ENCODE assay signal across 13 cellular contexts in genomic region chr11:103536335-103536722, GRCh38.
DNase-seq lines count a peak whose midpoint lies in the region; ATAC-seq and TF ChIP-seq lines count a peak whose summit lies in the region.
"Had no signal": no experiment of that assay in that cellular context is flagged by ENCODE, and none has a peak within 500 bp of the region (broad histone marks: within the 10 kb centered on the region; RNA-seq: fewer than 3 reads in every experiment).

No MANE protein-coding gene starts in this region.

- DNase-seq in GM23338 (ENCODE audit: low spot score): no peak
- peak; percentile 25 for DNase-seq in SK-N-DZ (ENCODE audit: low spot score)
- peak; percentile 29 for DNase-seq in left cardiac atrium
- no peak for DNase-seq in sciatic nerve (ENCODE audit: low spot score)
- DNase-seq in RPMI8226: no peak
- DNase-seq in NK-92 (lab: John Stamatoyannopoulos, UW; ENCODE audit: unreplicated experiment): no peak
- no peak for DNase-seq in stimulated activated CD4-positive, alpha-beta T cell treated with anti-CD3 and anti-CD28 coated beads, Interleukin-4, amount 100 ng/mL, for 4 hours
- no peak for DNase-seq in GF-D8 (lab: John Stamatoyannopoulos, UW)
- DNase-seq: central memory CD4-positive, alpha-beta T cell; foreskin fibroblast; Kasumi-1; natural killer cell; T-cell had no signal

- no peaks in the 10 kb centered on the region for H3K27me3 Mint-ChIP-seq in GM23338 (ENCODE audit: insufficient read depth, low read depth, poor library complexity)

- H3K27ac Mint-ChIP-seq in GM23338: no peak overlapping the region; the same call in 1 of the 2 replicates
- H3K27ac Mint-ChIP-seq: natural killer cell, T-cell had no signal

- H3K4me1 ChIP-seq in GM23338 (ENCODE audit: insufficient read depth): peaks cover 6% of the 10 kb centered on the region; the same call in 1 of the 2 replicates

- no peak overlapping the region for H3K4me2 ChIP-seq in GM23338

- H3K4me3 Mint-ChIP-seq in GM23338: no peak overlapping the region
- H3K4me3 Mint-ChIP-seq: natural killer cell, T-cell had no signal

- peaks cover 10% of the 10 kb centered on the region; the same call in 2 of the 3 replicates for H3K9me3 Mint-ChIP-seq in GM23338

- no peaks in the 10 kb centered on the region for H4K20me1 ChIP-seq in GM23338 (replicated peaks; ENCODE audit: insufficient read depth)

- H3K36me3 Mint-ChIP-seq in GM23338 (ENCODE audit: low read depth): peaks cover 6% of the 10 kb centered on the region; the same call in 1 of the 3 replicates
- H3K36me3 Mint-ChIP-seq: natural killer cell, T-cell had no signal

- H2AFZ ChIP-seq in GM23338: peak overlapping the region; percentile 92

- TF ChIP-seq CTCF in GM23338 (conservative IDR thresholded peaks at IDR 0.05; ENCODE audit: low read depth in 2 of 2): no peak

- H3K27ac ChIP-seq in GM23338 (ENCODE audit: low read depth): no peak overlapping the region

- intact Hi-C loops in left cardiac atrium (cut with DNase I): no loop called here
- intact Hi-C loops in sciatic nerve (cut with DNase I): no loop called here

- H3K4me3 ChIP-seq in GM23338: no peak overlapping the region

- no peaks in the 10 kb centered on the region for H3K27me3 ChIP-seq in GM23338 (ENCODE audit: insufficient read depth)

- H3K79me2 ChIP-seq in GM23338 (replicated peaks; ENCODE audit: insufficient read depth): no peaks in the 10 kb centered on the region

- no peaks in the 10 kb centered on the region for H3K36me3 ChIP-seq in GM23338 (ENCODE audit: insufficient read depth)

- H3K4me1 Mint-ChIP-seq in GM23338: peaks cover 14% of the 10 kb centered on the region
- H3K4me1 Mint-ChIP-seq: natural killer cell, T-cell had no signal

- H3K9me2 ChIP-seq in GM23338 (ENCODE audit: insufficient read depth): no peaks in the 10 kb centered on the region

- ATAC-seq in GM23338 (peak; percentile 55), left cardiac atrium (peak; percentile 75 to 79), sciatic nerve (peak; percentile 63)
- ATAC-seq: natural killer cell, T-cell had no signal

- H3F3A ChIP-seq in GM23338 (replicated peaks; ENCODE audit: low read depth): no peaks in the 10 kb centered on the region

TF ChIP-seq in GM23338, 12 proteins besides CTCF, POLR2A, EP300 and RAD21:
- TF ChIP-seq ZNF331 (CRISPR knock-in tag; IDR thresholded peaks at IDR 0.05; ENCODE audit: low read depth) (no peak), CREB1 (CRISPR knock-in tag; IDR thresholded peaks at IDR 0.05; ENCODE audit: low read depth) (no peak), STAT1 (IDR thresholded peaks at IDR 0.05; ENCODE audit: unreplicated experiment) (no peak), NANOG (IDR thresholded peaks at IDR 0.05; ENCODE audit: borderline replicate concordance) (no peak), EZH2phosphoT487 (IDR thresholded peaks at IDR 0.05; ENCODE audit: unreplicated experiment) (no peak), EZH2 (IDR thresholded peaks at IDR 0.05; ENCODE audit: low read depth, unreplicated experiment) (no peak), REST (IDR thresholded peaks at IDR 0.05; ENCODE audit: unreplicated experiment) (no peak), ZNF114 (CRISPR knock-in tag; IDR thresholded peaks at IDR 0.05) (no peak), POLR2AphosphoS5 (IDR thresholded peaks at IDR 0.05; ENCODE audit: low read depth) (no peak), JUNB (IDR thresholded peaks at IDR 0.05; ENCODE audit: unreplicated experiment) (no peak)
- TF ChIP-seq, protein P1, sequence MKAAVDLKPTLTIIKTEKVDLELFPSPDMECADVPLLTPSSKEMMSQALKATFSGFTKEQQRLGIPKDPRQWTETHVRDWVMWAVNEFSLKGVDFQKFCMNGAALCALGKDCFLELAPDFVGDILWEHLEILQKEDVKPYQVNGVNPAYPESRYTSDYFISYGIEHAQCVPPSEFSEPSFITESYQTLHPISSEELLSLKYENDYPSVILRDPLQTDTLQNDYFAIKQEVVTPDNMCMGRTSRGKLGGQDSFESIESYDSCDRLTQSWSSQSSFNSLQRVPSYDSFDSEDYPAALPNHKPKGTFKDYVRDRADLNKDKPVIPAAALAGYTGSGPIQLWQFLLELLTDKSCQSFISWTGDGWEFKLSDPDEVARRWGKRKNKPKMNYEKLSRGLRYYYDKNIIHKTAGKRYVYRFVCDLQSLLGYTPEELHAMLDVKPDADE (IDR thresholded peaks at IDR 0.05): no peak
- TF ChIP-seq, protein P2, sequence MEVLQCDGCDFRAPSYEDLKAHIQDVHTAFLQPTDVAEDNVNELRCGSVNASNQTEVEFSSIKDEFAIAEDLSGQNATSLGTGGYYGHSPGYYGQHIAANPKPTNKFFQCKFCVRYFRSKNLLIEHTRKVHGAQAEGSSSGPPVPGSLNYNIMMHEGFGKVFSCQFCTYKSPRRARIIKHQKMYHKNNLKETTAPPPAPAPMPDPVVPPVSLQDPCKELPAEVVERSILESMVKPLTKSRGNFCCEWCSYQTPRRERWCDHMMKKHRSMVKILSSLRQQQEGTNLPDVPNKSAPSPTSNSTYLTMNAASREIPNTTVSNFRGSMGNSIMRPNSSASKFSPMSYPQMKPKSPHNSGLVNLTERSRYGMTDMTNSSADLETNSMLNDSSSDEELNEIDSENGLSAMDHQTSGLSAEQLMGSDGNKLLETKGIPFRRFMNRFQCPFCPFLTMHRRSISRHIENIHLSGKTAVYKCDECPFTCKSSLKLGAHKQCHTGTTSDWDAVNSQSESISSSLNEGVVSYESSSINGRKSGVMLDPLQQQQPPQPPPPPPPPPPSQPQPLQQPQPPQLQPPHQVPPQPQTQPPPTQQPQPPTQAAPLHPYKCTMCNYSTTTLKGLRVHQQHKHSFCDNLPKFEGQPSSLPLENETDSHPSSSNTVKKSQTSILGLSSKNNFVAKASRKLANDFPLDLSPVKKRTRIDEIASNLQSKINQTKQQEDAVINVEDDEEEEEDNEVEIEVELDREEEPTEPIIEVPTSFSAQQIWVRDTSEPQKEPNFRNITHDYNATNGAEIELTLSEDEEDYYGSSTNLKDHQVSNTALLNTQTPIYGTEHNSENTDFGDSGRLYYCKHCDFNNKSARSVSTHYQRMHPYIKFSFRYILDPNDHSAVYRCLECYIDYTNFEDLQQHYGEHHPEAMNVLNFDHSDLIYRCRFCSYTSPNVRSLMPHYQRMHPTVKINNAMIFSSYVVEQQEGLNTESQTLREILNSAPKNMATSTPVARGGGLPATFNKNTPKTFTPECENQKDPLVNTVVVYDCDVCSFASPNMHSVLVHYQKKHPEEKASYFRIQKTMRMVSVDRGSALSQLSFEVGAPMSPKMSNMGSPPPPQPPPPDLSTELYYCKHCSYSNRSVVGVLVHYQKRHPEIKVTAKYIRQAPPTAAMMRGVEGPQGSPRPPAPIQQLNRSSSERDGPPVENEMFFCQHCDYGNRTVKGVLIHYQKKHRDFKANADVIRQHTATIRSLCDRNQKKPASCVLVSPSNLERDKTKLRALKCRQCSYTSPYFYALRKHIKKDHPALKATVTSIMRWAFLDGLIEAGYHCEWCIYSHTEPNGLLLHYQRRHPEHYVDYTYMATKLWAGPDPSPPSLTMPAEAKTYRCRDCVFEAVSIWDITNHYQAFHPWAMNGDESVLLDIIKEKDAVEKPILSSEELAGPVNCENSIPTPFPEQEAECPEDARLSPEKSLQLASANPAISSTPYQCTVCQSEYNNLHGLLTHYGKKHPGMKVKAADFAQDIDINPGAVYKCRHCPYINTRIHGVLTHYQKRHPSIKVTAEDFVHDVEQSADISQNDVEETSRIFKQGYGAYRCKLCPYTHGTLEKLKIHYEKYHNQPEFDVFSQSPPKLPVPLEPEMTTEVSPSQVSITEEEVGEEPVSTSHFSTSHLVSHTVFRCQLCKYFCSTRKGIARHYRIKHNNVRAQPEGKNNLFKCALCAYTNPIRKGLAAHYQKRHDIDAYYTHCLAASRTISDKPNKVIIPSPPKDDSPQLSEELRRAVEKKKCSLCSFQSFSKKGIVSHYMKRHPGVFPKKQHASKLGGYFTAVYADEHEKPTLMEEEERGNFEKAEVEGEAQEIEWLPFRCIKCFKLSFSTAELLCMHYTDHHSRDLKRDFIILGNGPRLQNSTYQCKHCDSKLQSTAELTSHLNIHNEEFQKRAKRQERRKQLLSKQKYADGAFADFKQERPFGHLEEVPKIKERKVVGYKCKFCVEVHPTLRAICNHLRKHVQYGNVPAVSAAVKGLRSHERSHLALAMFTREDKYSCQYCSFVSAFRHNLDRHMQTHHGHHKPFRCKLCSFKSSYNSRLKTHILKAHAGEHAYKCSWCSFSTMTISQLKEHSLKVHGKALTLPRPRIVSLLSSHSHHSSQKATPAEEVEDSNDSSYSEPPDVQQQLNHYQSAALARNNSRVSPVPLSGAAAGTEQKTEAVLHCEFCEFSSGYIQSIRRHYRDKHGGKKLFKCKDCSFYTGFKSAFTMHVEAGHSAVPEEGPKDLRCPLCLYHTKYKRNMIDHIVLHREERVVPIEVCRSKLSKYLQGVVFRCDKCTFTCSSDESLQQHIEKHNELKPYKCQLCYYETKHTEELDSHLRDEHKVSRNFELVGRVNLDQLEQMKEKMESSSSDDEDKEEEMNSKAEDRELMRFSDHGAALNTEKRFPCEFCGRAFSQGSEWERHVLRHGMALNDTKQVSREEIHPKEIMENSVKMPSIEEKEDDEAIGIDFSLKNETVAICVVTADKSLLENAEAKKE (CRISPR knock-in tag; IDR thresholded peaks at IDR 0.05): no peak

Comparison
In these comparisons a context has a peak if more than half of its experiments do, and no peak if none do; other contexts are left out.
1. DNase-seq: peak in SK-N-DZ (single experiment) and left cardiac atrium (single experiment); none in GM23338 (single experiment), sciatic nerve (single experiment), RPMI8226 (single experiment), NK-92 (single experiment), stimulated activated CD4-positive, alpha-beta T cell treated with anti-CD3 and anti-CD28 coated beads, Interleukin-4, amount 100 ng/mL, for 4 hours (0 of 2) and GF-D8 (single experiment).
2. Peak in every context shown above with its lines, with median percentiles within 50 percentile points of each other: ATAC-seq.